In the genomic region with DNA sequence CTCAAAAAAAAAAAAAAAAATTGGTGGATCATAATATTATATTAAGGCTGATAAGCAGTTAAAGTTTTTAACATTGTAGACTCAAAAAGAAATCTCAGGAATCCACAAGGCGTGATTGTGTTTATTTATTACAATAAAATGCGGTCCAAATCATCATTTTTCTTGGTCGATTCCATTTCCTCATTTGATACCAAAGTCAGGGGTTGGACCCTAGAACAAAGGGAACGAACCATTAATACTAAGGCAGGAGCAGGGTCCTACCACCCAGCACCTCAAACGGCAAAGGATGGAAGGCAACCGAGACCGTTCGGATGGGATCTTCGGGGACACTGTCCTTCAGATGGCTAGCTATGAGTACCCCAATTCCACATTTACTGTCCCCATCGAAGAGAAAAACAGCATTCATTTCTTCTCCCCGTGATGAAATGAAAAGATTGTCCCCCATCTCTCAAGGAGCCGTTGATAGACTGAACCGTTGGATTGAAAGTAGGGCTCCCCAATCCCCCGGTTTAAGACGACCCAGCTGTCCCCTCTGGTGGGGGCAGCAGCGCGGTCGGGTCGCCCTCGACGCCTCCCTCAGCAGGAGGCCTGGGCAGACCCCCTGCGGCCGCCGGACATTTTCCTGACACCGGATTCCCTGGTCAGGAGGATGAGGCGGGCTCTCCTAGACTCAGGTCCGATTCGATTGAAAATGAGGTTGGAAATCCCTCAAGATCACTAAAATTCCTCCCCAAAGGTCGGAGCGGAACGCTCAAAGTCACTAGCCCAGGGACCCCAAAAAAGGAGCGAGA, we compare ENCODE assay signal across 8 cellular contexts. TPM values are rescaled to one million over a fixed set of nuclear protein-coding genes. Genes with fewer than 3 reads are reported as not detected.
A peak's percentile ranks its signal among the peaks of the same experiment; 100 is the strongest.
DNase-seq lines count a peak whose midpoint lies in the region; ATAC-seq and TF ChIP-seq lines count a peak whose summit lies in the region.

No MANE protein-coding gene starts in this region.

- peaks cover 24% of the 10 kb centered on the region; the same call in 1 of the 2 replicates for H3K36me3 ChIP-seq in OCI-LY7 (ENCODE audit: insufficient read depth, low read length)
- H3K36me3 ChIP-seq in endodermal cell (ENCODE audit: control insufficient read depth, insufficient read depth, low read length): no peaks in the 10 kb centered on the region

- peak overlapping the region; percentile 89 for H3K9ac ChIP-seq in endodermal cell (ENCODE audit: extremely low read depth, low read length, poor library complexity, severe bottlenecking)

- no peaks in the 10 kb centered on the region for H3K9me3 Mint-ChIP-seq in activated CD4-positive, alpha-beta T cell treated with anti-CD3 and anti-CD28 coated beads for 36 hours (ENCODE audit: low read depth)
- H3K9me3 Mint-ChIP-seq in endodermal cell (no peaks in the 10 kb centered on the region), nephron (no peaks in the 10 kb centered on the region)

- H3K9me3 ChIP-seq in OCI-LY7 (ENCODE audit: low read length) (no peaks in the 10 kb centered on the region), endodermal cell (ENCODE audit: control insufficient read depth, low read length) (no peaks in the 10 kb centered on the region)

- H3K4me3 Mint-ChIP-seq in activated CD4-positive, alpha-beta T cell treated with anti-CD3 and anti-CD28 coated beads for 36 hours: peak overlapping the region; percentile 95
- peak overlapping the region; percentile 78 for H3K4me3 Mint-ChIP-seq in endodermal cell
- H3K4me3 Mint-ChIP-seq in nephron: peak overlapping the region; percentile 91 to 93 (median 92)

- no peak for ATAC-seq in activated CD4-positive, alpha-beta T cell treated with anti-CD3 and anti-CD28 coated beads for 36 hours
- no peak for ATAC-seq in GM18861 (IDR thresholded peaks at IDR 0.05; ENCODE audit: unreplicated experiment)
- ATAC-seq in HG03039 (IDR thresholded peaks at IDR 0.05; ENCODE audit: unreplicated experiment): no peak

- DNase-seq in activated CD4-positive, alpha-beta T cell treated with anti-CD3 and anti-CD28 coated beads for 36 hours: no peak
- DNase-seq in activated CD4-positive, alpha-beta T cell treated with anti-CD3 and anti-CD28 coated beads, Interleukin-2, amount 50 U/mL, for 1 hour: no peak
- DNase-seq in OCI-LY7 (ENCODE audit: low spot score): peak; percentile 84
- no peak for DNase-seq in endodermal cell
- no peak for DNase-seq in NK-92 (lab: John Stamatoyannopoulos, UW; ENCODE audit: unreplicated experiment)

- no peaks in the 10 kb centered on the region for H4K20me1 ChIP-seq in OCI-LY7 (ENCODE audit: insufficient read depth, low read length)

- POLR2A ChIA-PET in activated CD4-positive, alpha-beta T cell treated with anti-CD3 and anti-CD28 coated beads for 36 hours (lab: Charles Lee): no interaction called here
- POLR2A ChIA-PET in OCI-LY7 (lab: Charles Lee): interaction anchor here (0.6 to 0.7 kb wide), 2 partner anchors 30 to 575 kb away, joined by 4 to 6 read pairs; no protein-coding TSS in a partner anchor

- H3K9me2 ChIP-seq in OCI-LY7 (ENCODE audit: insufficient read depth, low read length): no peaks in the 10 kb centered on the region

- CTCF ChIA-PET in activated CD4-positive, alpha-beta T cell treated with anti-CD3 and anti-CD28 coated beads for 36 hours (lab: Charles Lee): interaction anchor here (0.5 kb wide), 1 partner anchor 108 kb away, joined by 4 read pairs; no protein-coding TSS in a partner anchor
- CTCF ChIA-PET in OCI-LY7 (lab: Charles Lee; ENCODE audit: unreplicated experiment): interaction anchor here (0.5 to 0.6 kb wide), 2 partner anchors 176 to 515 kb away, joined by 3 to 4 read pairs; no protein-coding TSS in a partner anchor

- WGBS in endodermal cell (ENCODE audit: insufficient coverage in 1 of 2, insufficient read length in 1 of 2), 2 experiments: 38 to 57% methylated on average over 18 to 32 of the region's 32 CpGs

- no peaks in the 10 kb centered on the region for H3K27me3 ChIP-seq in endodermal cell (ENCODE audit: control insufficient read depth, insufficient read depth, low read length, poor library complexity, severe bottlenecking)

- intact Hi-C loops in activated CD4-positive, alpha-beta T cell treated with anti-CD3 and anti-CD28 coated beads for 36 hours (cut with DNase I, micrococcal nuclease): no loop called here
- intact Hi-C loops in OCI-LY7 (cut with micrococcal nuclease; ENCODE audit: unreplicated experiment): no loop called here

- peak overlapping the region; percentile 82 for H3K4me2 ChIP-seq in OCI-LY7 (ENCODE audit: low read length)

- TF ChIP-seq CTCF in OCI-LY7 (conservative IDR thresholded peaks at IDR 0.05; ENCODE audit: low read length) (0 out of 2 replicates have a peak, but pooled peaks have one; percentile 12), endodermal cell (conservative IDR thresholded peaks at IDR 0.05) (no peak), nephron (IDR thresholded peaks at IDR 0.05; ENCODE audit: unreplicated experiment in 3 of 3) (no peak)

- no peaks in the 10 kb centered on the region for H3K27me3 Mint-ChIP-seq in activated CD4-positive, alpha-beta T cell treated with anti-CD3 and anti-CD28 coated beads for 36 hours
- peaks cover 10% of the 10 kb centered on the region for H3K27me3 Mint-ChIP-seq in endodermal cell (ENCODE audit: insufficient read depth)
- H3K27me3 Mint-ChIP-seq in nephron (ENCODE audit: low read depth): peaks cover 7% of the 10 kb centered on the region

- H3K36me3 Mint-ChIP-seq in activated CD4-positive, alpha-beta T cell treated with anti-CD3 and anti-CD28 coated beads for 36 hours (ENCODE audit: low read depth): peaks cover 11% of the 10 kb centered on the region
- H3K36me3 Mint-ChIP-seq in endodermal cell (ENCODE audit: low read depth) (no peaks in the 10 kb centered on the region), nephron (ENCODE audit: low read depth) (no peaks in the 10 kb centered on the region)

- H3K27ac Mint-ChIP-seq in activated CD4-positive, alpha-beta T cell treated with anti-CD3 and anti-CD28 coated beads for 36 hours: peak overlapping the region; percentile 97
- H3K27ac Mint-ChIP-seq in endodermal cell (peak overlapping the region; percentile 96), nephron (peak overlapping the region in 2 of 3 experiments; percentile 70 to 81)

- peaks cover 16% of the 10 kb centered on the region; the same call in 1 of the 2 replicates for H3K79me2 ChIP-seq in OCI-LY7 (ENCODE audit: insufficient read depth, low read depth, low read length)

- TSS peak; percentile 89 for BruUV-seq in OCI-LY7 (replicated peaks; lab: Mats Ljungman, UMichigan)

- H3K4me1 ChIP-seq in OCI-LY7 (ENCODE audit: insufficient read depth, low read length, poor library complexity, severe bottlenecking): peaks cover 23% of the 10 kb centered on the region
- H3K4me1 ChIP-seq in endodermal cell (ENCODE audit: control insufficient read depth, insufficient read depth, low read length): peaks cover 4% of the 10 kb centered on the region

- H3K27ac ChIP-seq in OCI-LY7 (ENCODE audit: low read depth, low read length, poor library complexity, severe bottlenecking): peak overlapping the region; percentile 77
- H3K27ac ChIP-seq in endodermal cell (ENCODE audit: low read depth, low read length): no peak overlapping the region

- peaks cover 16% of the 10 kb centered on the region for H3K4me1 Mint-ChIP-seq in activated CD4-positive, alpha-beta T cell treated with anti-CD3 and anti-CD28 coated beads for 36 hours
- H3K4me1 Mint-ChIP-seq in endodermal cell (peaks cover 18% of the 10 kb centered on the region), nephron (peaks cover 47% of the 10 kb centered on the region)

- H3K4me3 ChIP-seq in OCI-LY7 (ENCODE audit: low read depth, low read length, poor library complexity, severe bottlenecking) (peak overlapping the region; percentile 84), endodermal cell (ENCODE audit: low read length) (peak overlapping the region; percentile 90)

- peak overlapping the region; percentile 72; the same call in 1 of the 2 replicates for H2AFZ ChIP-seq in OCI-LY7 (ENCODE audit: low read length)

RNA-seq across cellular contexts. Expression of a gene that starts 0.6 kb away (rescaled TPM):
- total RNA-seq in activated CD4-positive, alpha-beta T cell treated with anti-CD3 and anti-CD28 coated beads for 36 hours: 10 to 100 TPM; 16.3 to 18.9 TPM
- 44.3 and 84.7 TPM in 2 replicates for total RNA-seq in OCI-LY7 (2014; rRNA removed; shearing (Covaris generic))
- total RNA-seq in OCI-LY7 (2022) (40.6 and 60.8 TPM in 2 replicates), endodermal cell (1 to 10 TPM; 4.2 to 6.8 TPM)
- 4.1 TPM for polyA plus RNA-seq in endodermal cell (2013, experiment 1 of 2)
- polyA plus RNA-seq in endodermal cell (2013, experiment 2 of 2): 4.3 TPM
